18 cellular contexts compared by ENCODE assay signal in genomic region chr18:3554091-3554601, GRCh38.
DNase-seq lines count a peak whose midpoint lies in the region; ATAC-seq and TF ChIP-seq lines count a peak whose summit lies in the region.
"Had no signal": no experiment of that assay in that cellular context is flagged by ENCODE, and none has a peak within 500 bp of the region (broad histone marks: within the 10 kb centered on the region; RNA-seq: fewer than 3 reads in every experiment).

No MANE protein-coding gene starts in this region.

- POLR2A ChIA-PET in Panc1 (lab: Charles Lee): no interaction called here

- intact Hi-C loops in Panc1 (cut with micrococcal nuclease; ENCODE audit: unreplicated experiment): no loop called here

- H3K36me3 Mint-ChIP-seq in nephron progenitor cell (ENCODE audit: low read depth): no peaks in the 10 kb centered on the region

- no peak overlapping the region for H3K27ac Mint-ChIP-seq in nephron progenitor cell
- H3K27ac Mint-ChIP-seq: B cell; effector memory CD8-positive, alpha-beta T cell; T-helper 17 cell had no signal

- no peaks in the 10 kb centered on the region for H3K9me3 Mint-ChIP-seq in nephron progenitor cell
- H3K9me3 Mint-ChIP-seq: effector memory CD8-positive, alpha-beta T cell had no signal

- H3K27ac ChIP-seq in HUES48 (ENCODE audit: low read depth, low read length) (peak overlapping the region; percentile 98), Panc1 (ENCODE audit: low read length) (peak overlapping the region; percentile 57; the same call in 1 of the 2 replicates)
- H3K27ac ChIP-seq: thyroid gland had no signal

- H3K9me3 ChIP-seq in HUES48 (ENCODE audit: control insufficient read depth, insufficient read depth, low read length) (no peaks in the 10 kb centered on the region), Panc1 (ENCODE audit: control insufficient read depth, insufficient read depth, low read depth, low read length) (no peaks in the 10 kb centered on the region)
- H3K9me3 ChIP-seq: thyroid gland had no signal

- ATAC-seq in Panc1: no peak
- no peak for ATAC-seq in HG03108 (IDR thresholded peaks at IDR 0.05; ENCODE audit: unreplicated experiment)
- no peak for ATAC-seq in HG03521 (IDR thresholded peaks at IDR 0.05; ENCODE audit: unreplicated experiment)
- ATAC-seq: effector memory CD8-positive, alpha-beta T cell; T-helper 17 cell had no signal

- BruUV-seq in Panc1 (replicated peaks; lab: Mats Ljungman, UMichigan): no TSS peak

- H3K36me3 ChIP-seq in HUES48 (ENCODE audit: control insufficient read depth, insufficient read depth, low read length) (no peaks in the 10 kb centered on the region), Panc1 (ENCODE audit: control insufficient read depth, insufficient read depth, low read length) (no peaks in the 10 kb centered on the region)
- H3K36me3 ChIP-seq: thyroid gland had no signal

- H3K4me1 ChIP-seq in HUES48 (ENCODE audit: control insufficient read depth, insufficient read depth, low read length): peaks cover 48% of the 10 kb centered on the region
- no peaks in the 10 kb centered on the region; the same call in 1 of the 2 replicates for H3K4me1 ChIP-seq in Panc1 (ENCODE audit: control insufficient read depth, insufficient read depth, low read length)
- H3K4me1 ChIP-seq: thyroid gland had no signal

- H3K4me1 Mint-ChIP-seq in nephron progenitor cell: peaks cover 21% of the 10 kb centered on the region
- H3K4me1 Mint-ChIP-seq: B cell, T-helper 17 cell had no signal

- CTCF ChIA-PET in Panc1 (lab: Charles Lee): no interaction called here

- H3K9ac ChIP-seq in HUES48 (ENCODE audit: low read depth, low read length): no peak overlapping the region

- H3K4me3 ChIP-seq in HUES48 (ENCODE audit: low read depth, low read length): peak overlapping the region; percentile 39
- no peak overlapping the region for H3K4me3 ChIP-seq in Panc1 (ENCODE audit: low read depth in 2 of 2, low read length in 2 of 2)
- H3K4me3 ChIP-seq: thyroid gland had no signal

- H3K27me3 ChIP-seq in HUES48 (ENCODE audit: control insufficient read depth, insufficient read depth, low read length) (no peaks in the 10 kb centered on the region), Panc1 (ENCODE audit: control insufficient read depth, insufficient read depth, low read length) (no peaks in the 10 kb centered on the region)
- H3K27me3 ChIP-seq: thyroid gland had no signal

- no peak overlapping the region for H3K4me3 Mint-ChIP-seq in nephron progenitor cell
- H3K4me3 Mint-ChIP-seq: B cell; effector memory CD8-positive, alpha-beta T cell; T-helper 17 cell had no signal

- in situ Hi-C loops in Panc1 (cut with HindIII; ENCODE audit: low pct_unique_long_range_greater_than_20kb, low sequenced_read_pairs): no loop called here

- no peak for DNase-seq in Panc1 (ENCODE audit: low read depth, low spot score)
- peak; percentile 10 for DNase-seq in foreskin melanocyte
- peak; percentile 38 for DNase-seq in nephron progenitor cell
- DNase-seq in NCI-H187 (lab: John Stamatoyannopoulos, UW): no peak
- DNase-seq: activated CD4-positive, CD25-positive, alpha-beta regulatory T cell treated with anti-CD3 and anti-CD28 coated beads, Interleukin-2, amount 50 U/mL, for 72 hours; activated naive CD4-positive, alpha-beta T cell treated with Interleukin-2 at 50 U/mL for 16 hours; Calu3; effector memory CD8-positive, alpha-beta T cell; NCI-H1694; NCI-H774; nucleus accumbens; stimulated activated CD4-positive, alpha-beta T cell treated with anti-CD3 and anti-CD28 coated beads, Interleukin-4, amount 100 ng/mL, for 4 hours; T-helper 17 cell; thyroid gland had no signal

- TF ChIP-seq CTCF in Panc1 (IDR thresholded peaks at IDR 0.05): no peak
- no peak for TF ChIP-seq CTCF in nephron progenitor cell (IDR thresholded peaks at IDR 0.05)

- H3K27me3 Mint-ChIP-seq in nephron progenitor cell (ENCODE audit: low read depth, poor library complexity): peaks cover 4% of the 10 kb centered on the region
- H3K27me3 Mint-ChIP-seq: B cell; effector memory CD8-positive, alpha-beta T cell; T-helper 17 cell had no signal

Comparison
In these comparisons a context has a peak if more than half of its experiments do, and no peak if none do; other contexts are left out.
1. DNase-seq: peak in foreskin melanocyte (single experiment) and nephron progenitor cell (single experiment); none in Panc1 (single experiment) and NCI-H187 (0 of 2).